ENCODE assay signal across 32 cellular contexts in the genomic region with DNA sequence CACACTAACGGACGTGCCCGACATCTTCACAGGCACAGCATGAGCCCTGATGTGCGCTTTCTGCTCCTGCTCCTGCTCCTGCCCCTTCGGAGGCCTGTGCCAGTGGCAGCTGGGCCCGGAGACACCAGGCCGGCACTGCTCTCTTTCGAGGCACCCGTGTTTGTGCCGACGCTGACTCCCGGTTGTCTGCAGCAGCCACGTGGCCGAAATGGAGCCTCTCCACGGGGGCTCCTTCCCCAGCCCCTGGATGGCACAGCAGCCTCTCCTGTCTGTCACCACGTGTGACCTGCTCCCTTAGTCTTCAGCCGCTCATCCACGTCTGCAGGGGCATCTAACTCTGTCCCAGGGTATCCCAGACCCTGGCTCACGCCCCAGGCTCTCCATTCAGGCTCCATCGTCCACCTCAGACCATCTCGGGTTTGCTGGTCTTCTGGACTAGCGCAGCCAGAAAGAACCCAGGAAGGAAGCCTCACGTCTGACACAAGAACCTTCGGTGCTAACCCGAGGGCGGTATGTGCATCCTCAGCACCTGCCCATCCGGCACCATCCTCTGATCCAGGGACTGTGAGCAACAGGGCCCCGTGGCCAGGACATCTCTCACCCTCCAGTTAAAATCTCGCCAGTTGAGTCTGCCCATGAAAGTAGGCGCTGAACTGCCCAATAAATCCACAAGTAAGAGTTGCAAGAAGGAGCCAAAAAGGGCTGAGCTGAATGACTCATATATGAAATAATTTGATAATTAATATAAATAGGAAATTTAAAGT. TPM values are rescaled to one million over a fixed set of nuclear protein-coding genes. Genes with fewer than 3 reads are reported as not detected.
DNase-seq lines count a peak whose midpoint lies in the region; ATAC-seq, FAIRE-seq and TF ChIP-seq lines count a peak whose summit lies in the region.
"Had no signal": no experiment of that assay in that cellular context is flagged by ENCODE, and none has a peak within 500 bp of the region (broad histone marks: within the 10 kb centered on the region; RNA-seq: fewer than 3 reads in every experiment).

No MANE protein-coding gene starts in this region.

- no peak overlapping the region for H3K27ac ChIP-seq in astrocyte (ENCODE audit: low read depth, low read length)
- H3K27ac ChIP-seq: brain microvascular endothelial cell, esophagus squamous epithelium, sigmoid colon had no signal

- peaks cover 3% of the 10 kb centered on the region for H3K4me1 ChIP-seq in astrocyte (ENCODE audit: insufficient read depth, low read length)
- H3K4me1 ChIP-seq: sigmoid colon had no signal

- H3K9me3 Mint-ChIP-seq in activated T-cell treated with anti-CD3 and anti-CD28 coated beads, Interleukin-2, amount 50 U/mL, for 24 hours = peaks cover 3% of the 10 kb centered on the region
- peaks cover 0 to 3% of the 10 kb centered on the region in 2 donors for H3K9me3 Mint-ChIP-seq in activated T-cell treated with anti-CD3 and anti-CD28 coated beads, Interleukin-2, amount 50 U/mL, for 72 hours
- peaks cover 4% of the 10 kb centered on the region for H3K9me3 Mint-ChIP-seq in astrocyte (ENCODE audit: unreplicated experiment)
- peaks cover 4% of the 10 kb centered on the region for H3K9me3 Mint-ChIP-seq in nephron
- H3K9me3 Mint-ChIP-seq in type B pancreatic cell = no peaks in the 10 kb centered on the region
- H3K9me3 Mint-ChIP-seq: neural crest cell had no signal

- no peak for FAIRE-seq in astrocyte (lab: Jason Lieb, UNC)
- FAIRE-seq: D721Med, endometrium, frontal cortex, TTC549 had no signal

- no peaks in the 10 kb centered on the region for H3K79me2 ChIP-seq in astrocyte (ENCODE audit: insufficient read depth, low read length)

- no peak overlapping the region for H3K4me3 Mint-ChIP-seq in activated T-cell treated with anti-CD3 and anti-CD28 coated beads, Interleukin-2, amount 50 U/mL, for 24 hours
- no peak overlapping the region for H3K4me3 Mint-ChIP-seq in activated T-cell treated with anti-CD3 and anti-CD28 coated beads, Interleukin-2, amount 50 U/mL, for 72 hours
- H3K4me3 Mint-ChIP-seq in astrocyte (ENCODE audit: unreplicated experiment) (no peak overlapping the region), nephron (peak overlapping the region in 1 of 3 experiments; percentile 15), type B pancreatic cell (no peak overlapping the region)
- H3K4me3 Mint-ChIP-seq: activated CD8-positive, alpha-beta memory T cell treated with anti-CD3 and anti-CD28 coated beads, Interleukin-2, amount 10 ng/mL, durations not matched to agents 7 days and 5 days; activated naive CD4-positive, alpha-beta T cell treated with anti-CD3 and anti-CD28 coated beads for 36 hours; neural crest cell; T-helper 17 cell had no signal

- H4K20me1 ChIP-seq in astrocyte (ENCODE audit: insufficient read depth, low read length) = no peaks in the 10 kb centered on the region

- no peaks in the 10 kb centered on the region for H3K9me3 ChIP-seq in astrocyte (ENCODE audit: insufficient read depth, low read depth, low read length)
- H3K9me3 ChIP-seq: esophagus squamous epithelium, sigmoid colon had no signal

- no peaks in the 10 kb centered on the region for H3K36me3 ChIP-seq in astrocyte (ENCODE audit: insufficient read depth, low read length)
- H3K36me3 ChIP-seq: brain microvascular endothelial cell, esophagus squamous epithelium, sigmoid colon had no signal

- no peaks in the 10 kb centered on the region for H3K36me3 Mint-ChIP-seq in activated T-cell treated with anti-CD3 and anti-CD28 coated beads, Interleukin-2, amount 50 U/mL, for 24 hours (ENCODE audit: low read depth)
- H3K36me3 Mint-ChIP-seq in activated T-cell treated with anti-CD3 and anti-CD28 coated beads, Interleukin-2, amount 50 U/mL, for 72 hours (ENCODE audit: insufficient read depth in 2 of 2) = peaks cover 5 to 10% of the 10 kb centered on the region in 2 donors
- H3K36me3 Mint-ChIP-seq in astrocyte (ENCODE audit: low read depth, unreplicated experiment) (peaks cover 4% of the 10 kb centered on the region), nephron (ENCODE audit: low read depth) (peaks cover 10% of the 10 kb centered on the region), type B pancreatic cell (no peaks in the 10 kb centered on the region)

- no peak overlapping the region for H2AFZ ChIP-seq in astrocyte (ENCODE audit: low read depth, low read length)

- H3K4me1 Mint-ChIP-seq in activated T-cell treated with anti-CD3 and anti-CD28 coated beads, Interleukin-2, amount 50 U/mL, for 24 hours (ENCODE audit: low read depth) = peaks cover 2% of the 10 kb centered on the region
- H3K4me1 Mint-ChIP-seq in activated T-cell treated with anti-CD3 and anti-CD28 coated beads, Interleukin-2, amount 50 U/mL, for 72 hours (ENCODE audit: low read depth) = no peaks in the 10 kb centered on the region
- H3K4me1 Mint-ChIP-seq in astrocyte (ENCODE audit: low read depth, unreplicated experiment) (peaks cover 9% of the 10 kb centered on the region), nephron (peaks cover 45% of the 10 kb centered on the region), type B pancreatic cell (ENCODE audit: unreplicated experiment) (peaks cover 26% of the 10 kb centered on the region)
- H3K4me1 Mint-ChIP-seq: activated CD8-positive, alpha-beta memory T cell treated with anti-CD3 and anti-CD28 coated beads, Interleukin-2, amount 10 ng/mL, durations not matched to agents 7 days and 5 days had no signal

- H3K9ac ChIP-seq in astrocyte (ENCODE audit: low read length) = no peak overlapping the region

- no peak for ATAC-seq in activated T-cell treated with anti-CD3 and anti-CD28 coated beads, Interleukin-2, amount 50 U/mL, for 72 hours (replicated peaks in 1 of 2)
- ATAC-seq in HG02678 (IDR thresholded peaks at IDR 0.05; ENCODE audit: unreplicated experiment) (no peak), HG02884 (IDR thresholded peaks at IDR 0.05; ENCODE audit: unreplicated experiment) (no peak)
- ATAC-seq: activated CD8-positive, alpha-beta memory T cell treated with anti-CD3 and anti-CD28 coated beads, Interleukin-2, amount 10 ng/mL, durations not matched to agents 7 days and 5 days; PC-3; T-helper 17 cell had no signal

- H3K27me3 ChIP-seq in astrocyte (ENCODE audit: insufficient read depth, low read length) = peaks cover 5% of the 10 kb centered on the region
- H3K27me3 ChIP-seq: brain microvascular endothelial cell, esophagus squamous epithelium, sigmoid colon had no signal

- no peak overlapping the region for H3K4me3 ChIP-seq in astrocyte (ENCODE audit: insufficient read depth, low read depth, low read length)
- H3K4me3 ChIP-seq: esophagus squamous epithelium, sigmoid colon had no signal

- peak overlapping the region; percentile 20 for H3K27ac Mint-ChIP-seq in activated T-cell treated with anti-CD3 and anti-CD28 coated beads, Interleukin-2, amount 50 U/mL, for 24 hours
- H3K27ac Mint-ChIP-seq in activated T-cell treated with anti-CD3 and anti-CD28 coated beads, Interleukin-2, amount 50 U/mL, for 72 hours = no peak overlapping the region
- H3K27ac Mint-ChIP-seq in astrocyte (ENCODE audit: unreplicated experiment) (peak overlapping the region; percentile 14), nephron (peak overlapping the region; percentile 49 to 89 (median 75)), type B pancreatic cell (peak overlapping the region; percentile 30)
- H3K27ac Mint-ChIP-seq: activated CD8-positive, alpha-beta memory T cell treated with anti-CD3 and anti-CD28 coated beads, Interleukin-2, amount 10 ng/mL, durations not matched to agents 7 days and 5 days; activated naive CD4-positive, alpha-beta T cell treated with anti-CD3 and anti-CD28 coated beads for 36 hours; T-helper 17 cell had no signal

- TF ChIP-seq CTCF in astrocyte (IDR thresholded peaks at IDR 0.05; ENCODE audit: insufficient read depth, low read depth, low read length) (no peak), nephron (IDR thresholded peaks at IDR 0.05; ENCODE audit: unreplicated experiment in 3 of 3) (no peak), type B pancreatic cell (conservative IDR thresholded peaks at IDR 0.05) (no peak)

- DNase-seq in activated T-cell treated with anti-CD3 and anti-CD28 coated beads, Interleukin-2, amount 50 U/mL, for 24 hours = no peak
- DNase-seq in activated T-cell treated with anti-CD3 and anti-CD28 coated beads, Interleukin-2, amount 50 U/mL, for 72 hours = no peak
- DNase-seq in astrocyte (ENCODE audit: low read depth) (no peak), type B pancreatic cell (ENCODE audit: extremely low spot score, unreplicated experiment) (no peak), DMS79 treated with DMSO at 0.1 percent for 48 hours (lab: John Stamatoyannopoulos, UW) (no peak)
- DNase-seq: 8988T; activated CD4-positive, alpha-beta T cell treated with anti-CD3 and anti-CD28 coated beads, Interleukin-2, amount 50 U/mL, for 1 hour; activated CD4-positive, CD25-positive, alpha-beta regulatory T cell; activated CD8-positive, alpha-beta memory T cell treated with anti-CD3 and anti-CD28 coated beads, Interleukin-2, amount 10 ng/mL, durations not matched to agents 7 days and 5 days; activated naive CD4-positive, alpha-beta T cell treated with anti-CD3 and anti-CD28 coated beads for 36 hours; activated T-cell treated with anti-CD3 and anti-CD28 coated beads, Interleukin-2, amount 50 U/mL, for 48 hours; brain microvascular endothelial cell; esophagus squamous epithelium; HCEC 1CT; left cardiac atrium; MV-4-11; NCI-H146; NCI-H226; NCI-H526 treated with DMSO at 0.1 percent for 48 hours; PC-3; sigmoid colon; stimulated activated CD4-positive, alpha-beta T cell treated with anti-CD3 and anti-CD28 coated beads, Interleukin-4, amount 100 ng/mL, for 4 hours; T-helper 17 cell; trophoblast cell had no signal

- no peak overlapping the region for H3K4me2 ChIP-seq in astrocyte (ENCODE audit: low read length)

- H3K27me3 Mint-ChIP-seq in activated T-cell treated with anti-CD3 and anti-CD28 coated beads, Interleukin-2, amount 50 U/mL, for 24 hours = no peaks in the 10 kb centered on the region
- no peaks in the 10 kb centered on the region for H3K27me3 Mint-ChIP-seq in activated T-cell treated with anti-CD3 and anti-CD28 coated beads, Interleukin-2, amount 50 U/mL, for 72 hours (ENCODE audit: low read depth)
- peaks cover 3% of the 10 kb centered on the region for H3K27me3 Mint-ChIP-seq in astrocyte (ENCODE audit: low read depth, unreplicated experiment)
- peaks cover 4% of the 10 kb centered on the region for H3K27me3 Mint-ChIP-seq in nephron (ENCODE audit: low read depth)
- no peaks in the 10 kb centered on the region for H3K27me3 Mint-ChIP-seq in type B pancreatic cell
- H3K27me3 Mint-ChIP-seq: activated CD8-positive, alpha-beta memory T cell treated with anti-CD3 and anti-CD28 coated beads, Interleukin-2, amount 10 ng/mL, durations not matched to agents 7 days and 5 days; T-helper 17 cell had no signal

RNA-seq across cellular contexts. Expression of gene RPH3AL, which starts 4.2 kb away (rescaled TPM):
- 1 to 10 TPM; 3.5 to 7.2 TPM for total RNA-seq in activated T-cell treated with anti-CD3 and anti-CD28 coated beads, Interleukin-2, amount 50 U/mL, for 72 hours
- 3.1 and 3.7 TPM in 2 replicates for total RNA-seq in astrocyte
- total RNA-seq in type B pancreatic cell (ENCODE audit: low replicate concordance) = 13.5 and 14.9 TPM in 2 replicates
